In genomic region chr5:42675602-42676001, GRCh38 we compare ENCODE assay signal across 13 cellular contexts.
A peak's percentile ranks its signal among the peaks of the same experiment; 100 is the strongest.
DNase-seq lines count a peak whose midpoint lies in the region; ATAC-seq and TF ChIP-seq lines count a peak whose summit lies in the region.
"Had no signal": no experiment of that assay in that cellular context is flagged by ENCODE, and none has a peak within 500 bp of the region (broad histone marks: within the 10 kb centered on the region; RNA-seq: fewer than 3 reads in every experiment).

No MANE protein-coding gene starts in this region.

- no peak overlapping the region for H3K4me2 ChIP-seq in GM23248 (ENCODE audit: unreplicated experiment)

- H3K9me3 ChIP-seq in right cardiac atrium (ENCODE audit: control insufficient read depth, low read length) (no peaks in the 10 kb centered on the region), psoas muscle (peaks cover 13% of the 10 kb centered on the region), GM23248 (ENCODE audit: low read depth) (no peaks in the 10 kb centered on the region)
- H3K9me3 ChIP-seq: Caco-2 had no signal

- TF ChIP-seq CTCF in psoas muscle (IDR thresholded peaks at IDR 0.05), result no peak

- H4K20me1 ChIP-seq in GM23248 (ENCODE audit: insufficient read depth), result no peaks in the 10 kb centered on the region

- H3K27me3 ChIP-seq in right cardiac atrium (ENCODE audit: control insufficient read depth, insufficient read depth), result no peaks in the 10 kb centered on the region
- no peaks in the 10 kb centered on the region for H3K27me3 ChIP-seq in psoas muscle (ENCODE audit: insufficient read depth in 3 of 3, low read length in 2 of 3)
- H3K27me3 ChIP-seq in GM23248 (replicated peaks; ENCODE audit: insufficient read depth), result no peaks in the 10 kb centered on the region

- H3K9ac ChIP-seq in GM23248, result no peak overlapping the region

- no peaks in the 10 kb centered on the region for H3K9me2 ChIP-seq in GM23248 (ENCODE audit: insufficient read depth)

- DNase-seq in Right ventricle myocardium superior (no peak), right cardiac atrium (no peak), psoas muscle (no peak), NCI-H1105 treated with DMSO at 0.1 percent for 48 hours (lab: John Stamatoyannopoulos, UW) (no peak), NCI-H524 (lab: John Stamatoyannopoulos, UW) (no peak), GM23248 (no peak)
- DNase-seq: 8988T; Caco-2; CD4-positive, alpha-beta T cell; H9; IMR-90 had no signal

- no peak overlapping the region for H3K27ac ChIP-seq in right cardiac atrium (ENCODE audit: low read length)
- peak overlapping the region; percentile 56 for H3K27ac ChIP-seq in psoas muscle
- H3K27ac ChIP-seq in GM23248, result no peak overlapping the region
- H3K27ac ChIP-seq: C4-2B had no signal

- no peak overlapping the region for H2AFZ ChIP-seq in GM23248

- in situ Hi-C loops in GM23248 (cut with MboI), result no loop called here

- H3K79me2 ChIP-seq in GM23248 (ENCODE audit: insufficient read depth), result no peaks in the 10 kb centered on the region

- intact Hi-C loops in Right ventricle myocardium superior (cut with DNase I) (no loop called here), right cardiac atrium (cut with DNase I) (no loop called here), psoas muscle (cut with DNase I) (loop anchor here in 1 of 2 donors (10.0 kb wide), 1 partner anchor 51 kb away; no protein-coding TSS in a partner anchor)

- ATAC-seq in Right ventricle myocardium superior (ENCODE audit: poor library complexity) (peak; percentile 68), right cardiac atrium (no peak), GM19351 (IDR thresholded peaks at IDR 0.05; ENCODE audit: unreplicated experiment) (peak; percentile 46), psoas muscle (peak in 3 of 4 donors; percentile 67 to 92 (median 77))

- H3K4me1 ChIP-seq in right cardiac atrium (ENCODE audit: control insufficient read depth, insufficient read depth, low read length), result no peaks in the 10 kb centered on the region
- peaks cover 19% of the 10 kb centered on the region for H3K4me1 ChIP-seq in psoas muscle
- H3K4me1 ChIP-seq in GM23248 (ENCODE audit: insufficient read depth), result no peaks in the 10 kb centered on the region
- H3K4me1 ChIP-seq: Caco-2 had no signal

- no peak overlapping the region for H3K4me3 ChIP-seq in right cardiac atrium (ENCODE audit: low read length)
- no peak overlapping the region for H3K4me3 ChIP-seq in psoas muscle
- no peak overlapping the region for H3K4me3 ChIP-seq in GM23248

- H3K36me3 ChIP-seq in psoas muscle (ENCODE audit: insufficient read depth in 1 of 2, low read depth in 1 of 2) (no peaks in the 10 kb centered on the region), GM23248 (ENCODE audit: low read depth) (no peaks in the 10 kb centered on the region)

- H3F3A ChIP-seq in GM23248 (ENCODE audit: insufficient read depth), result no peaks in the 10 kb centered on the region

Comparison
In these comparisons a context has a peak if more than half of its experiments do, and no peak if none do; other contexts are left out.
1. ATAC-seq: peak in Right ventricle myocardium superior (single experiment), GM19351 (single experiment) and psoas muscle (3 of 4); none in right cardiac atrium (0 of 2).